23 cellular contexts compared by ENCODE assay signal in the genomic region with DNA sequence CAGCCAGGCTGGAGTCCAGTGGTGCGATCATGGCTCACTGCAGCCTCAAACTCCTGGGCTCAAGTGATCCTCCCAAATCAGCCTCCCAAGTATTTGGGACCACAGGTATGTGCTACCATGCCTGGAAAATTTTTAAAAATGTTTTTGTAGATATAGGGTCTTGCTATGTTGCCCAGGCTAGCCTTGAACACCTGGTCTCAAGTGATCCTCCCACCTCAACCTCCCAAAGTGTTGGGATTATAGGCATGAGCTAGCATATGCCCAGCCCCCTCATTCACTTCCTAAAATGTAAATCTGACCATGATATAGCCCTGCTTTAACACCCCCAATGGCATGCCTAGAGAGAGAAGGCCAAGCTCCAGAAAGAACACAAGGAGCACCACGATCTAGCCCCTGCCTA.
"Had no signal": no experiment of that assay in that cellular context is flagged by ENCODE, and none has a peak within 500 bp of the region (broad histone marks: within the 10 kb centered on the region; RNA-seq: fewer than 3 reads in every experiment).

No MANE protein-coding gene starts in this region.

- H3K4me1 ChIP-seq: gastrocnemius medialis, left lung, prostate gland, thyroid gland, upper lobe of left lung had no signal

- H3K4me1 Mint-ChIP-seq: mesothelial cell of epicardium; stimulated activated naive CD8-positive, alpha-beta T cell treated with anti-CD3 and anti-CD28 coated beads, Interleukin-15, amount 100 ng/mL, for 72 hours had no signal

- H3K9me3 ChIP-seq: gastrocnemius medialis, heart right ventricle, left lung, mucosa of descending colon, prostate gland, thyroid gland, upper lobe of left lung had no signal

- H3K4me3 Mint-ChIP-seq: mesothelial cell of epicardium; natural killer cell treated with Interleukin-12 subunit alpha and Interleukin-12 subunit beta and Interleukin-15 and Interleukin-18, amount 100 ng/mL, for 72 hours; stimulated activated naive CD8-positive, alpha-beta T cell treated with anti-CD3 and anti-CD28 coated beads, Interleukin-15, amount 100 ng/mL, for 72 hours had no signal

- H3K4me3 ChIP-seq: gastrocnemius medialis, heart right ventricle, left lung, mucosa of descending colon, prostate gland, thyroid gland, upper lobe of left lung had no signal

- H3K27ac Mint-ChIP-seq: mesothelial cell of epicardium; stimulated activated naive CD8-positive, alpha-beta T cell treated with anti-CD3 and anti-CD28 coated beads, Interleukin-15, amount 100 ng/mL, for 72 hours had no signal

- H3K36me3 ChIP-seq: gastrocnemius medialis, prostate gland, thyroid gland had no signal

- ATAC-seq: gastrocnemius medialis; heart right ventricle; left cardiac atrium; left lung; mucosa of descending colon; natural killer cell treated with Interleukin-12 subunit alpha and Interleukin-12 subunit beta and Interleukin-15 and Interleukin-18, amount 100 ng/mL, for 72 hours; right cardiac atrium; stimulated activated naive CD8-positive, alpha-beta T cell treated with anti-CD3 and anti-CD28 coated beads, Interleukin-15, amount 100 ng/mL, for 72 hours had no signal

- H3K27ac ChIP-seq: gastrocnemius medialis, heart right ventricle, left lung, prostate gland, thyroid gland, upper lobe of left lung had no signal

- H3K9me3 Mint-ChIP-seq: mesothelial cell of epicardium; naive B cell; natural killer cell treated with Interleukin-12 subunit alpha and Interleukin-12 subunit beta and Interleukin-15 and Interleukin-18, amount 100 ng/mL, for 72 hours; stimulated activated naive CD8-positive, alpha-beta T cell treated with anti-CD3 and anti-CD28 coated beads, Interleukin-15, amount 100 ng/mL, for 72 hours had no signal

- DNase-seq: cerebellar nuclear complex; cortex of kidney; foreskin fibroblast; gastrocnemius medialis; heart right ventricle; hippocampal formation; left cardiac atrium; left lung; mesenchymal stem cell; mucosa of descending colon; naive B cell; nucleus accumbens; right cardiac atrium; small intestine; stimulated activated CD4-positive, alpha-beta T cell treated with anti-CD3 and anti-CD28 coated beads, Interleukin-15, amount 100 ng/mL, for 24 hours; stimulated activated CD4-positive, alpha-beta T cell treated with anti-CD3 and anti-CD28 coated beads, Interleukin-2, amount 100 ng/mL, for 48 hours; stimulated activated naive CD4-positive, alpha-beta T cell; stimulated activated naive CD8-positive, alpha-beta T cell treated with anti-CD3 and anti-CD28 coated beads, Interleukin-15, amount 100 ng/mL, for 72 hours; thyroid gland; upper lobe of left lung had no signal

- H3K27me3 Mint-ChIP-seq: naive B cell; natural killer cell treated with Interleukin-12 subunit alpha and Interleukin-12 subunit beta and Interleukin-15 and Interleukin-18, amount 100 ng/mL, for 72 hours; stimulated activated naive CD8-positive, alpha-beta T cell treated with anti-CD3 and anti-CD28 coated beads, Interleukin-15, amount 100 ng/mL, for 72 hours had no signal

- H3K36me3 Mint-ChIP-seq: mesothelial cell of epicardium; natural killer cell treated with Interleukin-12 subunit alpha and Interleukin-12 subunit beta and Interleukin-15 and Interleukin-18, amount 100 ng/mL, for 72 hours had no signal
